ENCODE assay signal across 1 cellular context in genomic region chr20:52192296-52193007, GRCh38.
TF ChIP-seq lines count a peak whose summit lies in the region.

No MANE protein-coding gene starts in this region.

TF ChIP-seq in K562, 482 proteins besides CTCF, POLR2A, EP300 and RAD21 (continues in another document):
- TF ChIP-seq CREM (IDR thresholded peaks at IDR 0.05; ENCODE audit: low read depth) (peak; percentile 4; the same call in 1 of the 2 replicates), ID3 (CRISPR knock-in tag; IDR thresholded peaks at IDR 0.05) (no peak), ID3 (tag; IDR thresholded peaks at IDR 0.05) (no peak), YY1 (IDR thresholded peaks at IDR 0.05; ENCODE audit: borderline replicate concordance in 1 of 3, control insufficient read depth in 1 of 3, extremely low read depth in 1 of 3, insufficient read depth in 3 of 3, insufficient read length in 1 of 3, insufficient replicate concordance in 2 of 3, low read depth in 1 of 3, low read length in 2 of 3) (peak in 2 of 3 experiments; percentile 16 to 56), ZNF79 (CRISPR knock-in tag; IDR thresholded peaks at IDR 0.05; ENCODE audit: low read depth) (no peak), VEZF1 (CRISPR knock-in tag; IDR thresholded peaks at IDR 0.05) (no peak), RCOR1 (IDR thresholded peaks at IDR 0.05; ENCODE audit: borderline replicate concordance in 1 of 2, low read depth in 2 of 2, low read length in 2 of 2) (peak in 1 of 2 experiments; percentile 29; a peak in 1 of 4 replicates), SIN3A (IDR thresholded peaks at IDR 0.05; ENCODE audit: borderline replicate concordance in 2 of 2, control insufficient read depth in 1 of 2, low read depth in 2 of 2, low read length in 2 of 2) (no peak), TBP (optimal IDR thresholded peaks at IDR 0.05; ENCODE audit: low read depth, low read length) (peak; percentile 45), CBFB (CRISPR knock-in tag; IDR thresholded peaks at IDR 0.05) (no peak), PYGO2 (tag; IDR thresholded peaks at IDR 0.05) (no peak), ZBTB9 (CRISPR knock-in tag; IDR thresholded peaks at IDR 0.05) (no peak), BRD9 (IDR thresholded peaks at IDR 0.05; ENCODE audit: low read depth, partially characterized antibody) (no peak), ZBTB7A (IDR thresholded peaks at IDR 0.05; ENCODE audit: borderline replicate concordance, control insufficient read depth, low read depth, low read length) (peak; percentile 16; the same call in 1 of the 2 replicates), ATF7 (IDR thresholded peaks at IDR 0.05) (no peak), RBM39 (optimal IDR thresholded peaks at IDR 0.05; ENCODE audit: low read depth, low read length) (peak; percentile 86), MYC (IDR thresholded peaks at IDR 0.05; ENCODE audit: low read depth, low read length) (peak; percentile 25; the same call in 1 of the 2 replicates), MYC (CRISPR knock-in tag; IDR thresholded peaks at IDR 0.05; ENCODE audit: borderline replicate concordance, low read depth) (no peak), ZNF512 (tag; IDR thresholded peaks at IDR 0.05) (peak; percentile 93), CBX3 (IDR thresholded peaks at IDR 0.05; ENCODE audit: borderline replicate concordance in 1 of 2, low read length in 2 of 2) (no peak), ZNF436 (CRISPR knock-in tag; IDR thresholded peaks at IDR 0.05) (no peak), HDAC2 (IDR thresholded peaks at IDR 0.05) (peak; percentile 79; the same call in 1 of the 2 replicates), TAF1 (IDR thresholded peaks at IDR 0.05; ENCODE audit: control insufficient read depth, extremely low read depth, insufficient read depth, low read length, severe bottlenecking) (peak; percentile 34), HDAC1 (IDR thresholded peaks at IDR 0.05) (0 out of 4 replicates have a peak, but pooled peaks of 1 of the 2 experiments have one; percentile 35), E2F6 (IDR thresholded peaks at IDR 0.05; ENCODE audit: borderline replicate concordance in 1 of 2, extremely low read depth in 1 of 2, insufficient read depth in 1 of 2, insufficient read length in 1 of 2, low read depth in 1 of 2, low read length in 1 of 2, poor library complexity in 1 of 2, severe bottlenecking in 1 of 2) (peak in 1 of 2 experiments; percentile 8), ZNF407 (IDR thresholded peaks at IDR 0.05; ENCODE audit: low read depth) (no peak), NFE2L1 (tag; IDR thresholded peaks at IDR 0.05; ENCODE audit: borderline replicate concordance, low read depth) (no peak), PCBP1 (IDR thresholded peaks at IDR 0.05; ENCODE audit: low read depth, low read length, poor library complexity, severe bottlenecking) (no peak), SMARCE1 (IDR thresholded peaks at IDR 0.05) (0 out of 2 replicates have a peak, but pooled peaks have one; percentile 18), L3MBTL2 (IDR thresholded peaks at IDR 0.05) (peak; percentile 40; the same call in 1 of the 2 replicates)
